7 cellular contexts compared by ENCODE assay signal in the genomic region with DNA sequence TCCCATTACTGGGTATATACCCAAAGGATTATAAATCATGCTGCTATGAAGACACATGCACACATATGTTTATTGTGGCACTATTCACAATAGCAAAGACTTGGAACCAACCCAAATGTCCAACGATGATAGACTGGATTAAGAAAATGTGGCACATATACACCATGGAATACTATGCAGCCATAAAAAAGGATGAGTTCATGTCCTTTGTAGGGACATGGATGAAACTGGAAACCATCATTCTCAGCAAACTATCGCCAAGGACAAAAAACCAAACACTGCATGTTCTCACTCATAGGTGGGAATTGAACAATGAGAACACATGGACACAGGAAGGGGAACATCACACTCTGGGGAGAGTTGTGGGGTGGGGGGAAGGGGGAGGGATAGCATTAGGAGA. TPM values are rescaled to one million over a fixed set of nuclear protein-coding genes. Genes with fewer than 3 reads are reported as not detected.
"Had no signal": no experiment of that assay in that cellular context is flagged by ENCODE, and none has a peak within 500 bp of the region (broad histone marks: within the 10 kb centered on the region; RNA-seq: fewer than 3 reads in every experiment).

No MANE protein-coding gene starts in this region.

RNA-seq across cellular contexts. Expression of a gene that starts 15.3 kb away (rescaled TPM):
- total RNA-seq: GM23248, GM23338, H1, H4, H7, H9, HFFc6 had no signal
- polyA plus RNA-seq: GM23248, GM23338, H1 had no signal

RNA-seq across cellular contexts. Expression of a gene that starts 33.5 kb away (rescaled TPM):
- total RNA-seq: H4 had no signal
